21 cellular contexts compared by ENCODE assay signal in genomic region chrX:131944936-131945902, GRCh38.
DNase-seq lines count a peak whose midpoint lies in the region; ATAC-seq, FAIRE-seq and TF ChIP-seq lines count a peak whose summit lies in the region.
"Had no signal": no experiment of that assay in that cellular context is flagged by ENCODE, and none has a peak within 500 bp of the region (broad histone marks: within the 10 kb centered on the region; RNA-seq: fewer than 3 reads in every experiment).

No MANE protein-coding gene starts in this region.

- no TSS peak for BruUV-seq in PC-9 (replicated peaks; lab: Mats Ljungman, UMichigan)

- H3K36me3 Mint-ChIP-seq in activated naive CD8-positive, alpha-beta T cell treated with anti-CD3 and anti-CD28 coated beads, Interleukin-2, amount 50 U/mL, for 24 hours (ENCODE audit: low read depth) = no peaks in the 10 kb centered on the region
- H3K36me3 Mint-ChIP-seq in activated naive CD8-positive, alpha-beta T cell treated with anti-CD3 and anti-CD28 coated beads for 36 hours = no peaks in the 10 kb centered on the region

- no peaks in the 10 kb centered on the region; the same call in 1 of the 2 replicates for H3F3A ChIP-seq in PC-9 (ENCODE audit: insufficient read depth, low read depth)

- TF ChIP-seq CTCF in PC-9 (conservative IDR thresholded peaks at IDR 0.05) (no peak), bronchial epithelial cell (IDR thresholded peaks at IDR 0.05; ENCODE audit: insufficient read depth, low read length, severe bottlenecking) (no peak), adrenal gland (IDR thresholded peaks at IDR 0.05) (no peak)

- DNase-seq in activated naive CD8-positive, alpha-beta T cell treated with anti-CD3 and anti-CD28 coated beads, Interleukin-2, amount 50 U/mL, for 24 hours = no peak
- DNase-seq in activated naive CD8-positive, alpha-beta T cell treated with anti-CD3 and anti-CD28 coated beads for 36 hours = no peak
- DNase-seq in PC-9 (no peak), bronchial epithelial cell (ENCODE audit: low read depth) (no peak), putamen (ENCODE audit: low spot score) (peak; percentile 36), frontal cortex (ENCODE audit: low spot score in 2 of 2) (no peak), adrenal gland (no peak)
- DNase-seq: Caco-2; DMS153; EL; H9; Karpas-422; MG63; NCI-H1092 treated with DMSO at 0.1 percent for 48 hours; NCI-H1694; NCI-H446; NCI-H69; NK-92 treated with Interleukin-12 subunit alpha and Interleukin-12 subunit beta, amount 100 ng/mL, for 24 hours; RPMI8226; SIG-M5 had no signal

- no peak overlapping the region for H3K4me3 Mint-ChIP-seq in activated naive CD8-positive, alpha-beta T cell treated with anti-CD3 and anti-CD28 coated beads, Interleukin-2, amount 50 U/mL, for 24 hours
- no peak overlapping the region for H3K4me3 Mint-ChIP-seq in activated naive CD8-positive, alpha-beta T cell treated with anti-CD3 and anti-CD28 coated beads for 36 hours
- H3K4me3 Mint-ChIP-seq: H9 had no signal

- H4K20me1 ChIP-seq in PC-9 (ENCODE audit: insufficient read depth) = no peaks in the 10 kb centered on the region

- no peaks in the 10 kb centered on the region for H3K9me3 Mint-ChIP-seq in activated naive CD8-positive, alpha-beta T cell treated with anti-CD3 and anti-CD28 coated beads, Interleukin-2, amount 50 U/mL, for 24 hours
- H3K9me3 Mint-ChIP-seq in activated naive CD8-positive, alpha-beta T cell treated with anti-CD3 and anti-CD28 coated beads for 36 hours = no peaks in the 10 kb centered on the region
- H3K9me3 Mint-ChIP-seq: H9 had no signal

- H3K79me2 ChIP-seq in PC-9 (ENCODE audit: low read depth) = no peaks in the 10 kb centered on the region

- peak; percentile 81 for ATAC-seq in activated naive CD8-positive, alpha-beta T cell treated with anti-CD3 and anti-CD28 coated beads, Interleukin-2, amount 50 U/mL, for 24 hours
- ATAC-seq in GM21381 (IDR thresholded peaks at IDR 0.05; ENCODE audit: unreplicated experiment) = no peak

- CTCF ChIA-PET in PC-9 (lab: Charles Lee) = no interaction called here

- H3K4me1 ChIP-seq in PC-9 (replicated peaks; ENCODE audit: insufficient read depth) = peaks cover 4% of the 10 kb centered on the region; the same call in 1 of the 2 replicates
- no peaks in the 10 kb centered on the region for H3K4me1 ChIP-seq in adrenal gland (replicated peaks in 1 of 2)
- H3K4me1 ChIP-seq: Caco-2 had no signal

- POLR2A ChIA-PET in PC-9 (lab: Charles Lee; ENCODE audit: unreplicated experiment) = no interaction called here

- H3K27me3 Mint-ChIP-seq in activated naive CD8-positive, alpha-beta T cell treated with anti-CD3 and anti-CD28 coated beads, Interleukin-2, amount 50 U/mL, for 24 hours = no peaks in the 10 kb centered on the region
- no peaks in the 10 kb centered on the region for H3K27me3 Mint-ChIP-seq in activated naive CD8-positive, alpha-beta T cell treated with anti-CD3 and anti-CD28 coated beads for 36 hours

- no peaks in the 10 kb centered on the region for H3K36me3 ChIP-seq in PC-9 (ENCODE audit: low read depth)
- no peaks in the 10 kb centered on the region for H3K36me3 ChIP-seq in bronchial epithelial cell (ENCODE audit: control insufficient read depth, insufficient read depth, low read length)
- no peaks in the 10 kb centered on the region for H3K36me3 ChIP-seq in adrenal gland (replicated peaks in 1 of 2)
- H3K36me3 ChIP-seq: MG63 had no signal

- H3K27ac Mint-ChIP-seq in activated naive CD8-positive, alpha-beta T cell treated with anti-CD3 and anti-CD28 coated beads, Interleukin-2, amount 50 U/mL, for 24 hours = peak overlapping the region; percentile 64
- H3K27ac Mint-ChIP-seq in activated naive CD8-positive, alpha-beta T cell treated with anti-CD3 and anti-CD28 coated beads for 36 hours = no peak overlapping the region
- H3K27ac Mint-ChIP-seq: H9 had no signal

- no peaks in the 10 kb centered on the region for H3K27me3 ChIP-seq in PC-9 (ENCODE audit: insufficient read depth, low read depth)
- no peaks in the 10 kb centered on the region for H3K27me3 ChIP-seq in bronchial epithelial cell (ENCODE audit: control insufficient read depth, insufficient read depth, low read length)
- H3K27me3 ChIP-seq in adrenal gland = peaks cover 5% of the 10 kb centered on the region
- H3K27me3 ChIP-seq: MG63 had no signal

- 0 out of 2 replicates have a peak overlapping the region, but pooled peaks have one; percentile 20 for H2AFZ ChIP-seq in PC-9

- peaks cover 19% of the 10 kb centered on the region for H3K4me1 Mint-ChIP-seq in activated naive CD8-positive, alpha-beta T cell treated with anti-CD3 and anti-CD28 coated beads, Interleukin-2, amount 50 U/mL, for 24 hours
- peaks cover 8% of the 10 kb centered on the region for H3K4me1 Mint-ChIP-seq in activated naive CD8-positive, alpha-beta T cell treated with anti-CD3 and anti-CD28 coated beads for 36 hours
- H3K4me1 Mint-ChIP-seq: H9 had no signal

- TF ChIP-seq POLR2A in adrenal gland (IDR thresholded peaks at IDR 0.05) = no peak

- FAIRE-seq in bronchial epithelial cell (lab: Jason Lieb, UNC) = peak; percentile 40
- FAIRE-seq in frontal cortex (lab: Jason Lieb, UNC) = no peak

- intact Hi-C loops in PC-9 (cut with micrococcal nuclease; ENCODE audit: unreplicated experiment) (no loop called here), adrenal gland (cut with DNase I) (no loop called here)

- no peaks in the 10 kb centered on the region for H3K9me3 ChIP-seq in PC-9 (ENCODE audit: insufficient read depth, low read depth)
- H3K9me3 ChIP-seq in adrenal gland (replicated peaks in 1 of 3) = no peaks in the 10 kb centered on the region
- H3K9me3 ChIP-seq: Caco-2, MG63 had no signal

- H3K9me2 ChIP-seq in PC-9 (ENCODE audit: insufficient read depth) = peaks cover 6% of the 10 kb centered on the region; the same call in 1 of the 2 replicates

- H3K4me3 ChIP-seq in PC-9 (no peak overlapping the region), bronchial epithelial cell (ENCODE audit: low read depth, low read length) (no peak overlapping the region), adrenal gland (no peak overlapping the region)
- H3K4me3 ChIP-seq: MG63 had no signal

- 49 to 65% (median 53%) methylated on average over 7 of the region's 7 CpGs for WGBS in adrenal gland, 4 donors

- peak overlapping the region; percentile 35; the same call in 1 of the 2 replicates for H3K27ac ChIP-seq in PC-9
- H3K27ac ChIP-seq in adrenal gland = no peak overlapping the region

- H3K4me2 ChIP-seq in PC-9 = no peak overlapping the region
